26 cellular contexts compared by ENCODE assay signal in genomic region chr6:4611441-4612129, GRCh38.
A peak's percentile ranks its signal among the peaks of the same experiment; 100 is the strongest.
DNase-seq lines count a peak whose midpoint lies in the region; ATAC-seq and TF ChIP-seq lines count a peak whose summit lies in the region.
"Had no signal": no experiment of that assay in that cellular context is flagged by ENCODE, and none has a peak within 500 bp of the region (broad histone marks: within the 10 kb centered on the region; RNA-seq: fewer than 3 reads in every experiment).

No MANE protein-coding gene starts in this region.

- H3K27me3 ChIP-seq in BLaER1 (no peaks in the 10 kb centered on the region), smooth muscle cell (ENCODE audit: low read depth) (no peaks in the 10 kb centered on the region), heart right ventricle (no peaks in the 10 kb centered on the region)
- H3K27me3 ChIP-seq: Peyer's patch, tibial nerve had no signal

- no peaks in the 10 kb centered on the region for H3K79me2 ChIP-seq in smooth muscle cell (ENCODE audit: low read depth)

- H3K27ac ChIP-seq in BLaER1 (no peak overlapping the region), smooth muscle cell (ENCODE audit: low read depth) (peak overlapping the region; percentile 80), heart right ventricle (no peak overlapping the region)
- H3K27ac ChIP-seq: epithelial cell of prostate had no signal

- TF ChIP-seq CTCF in smooth muscle cell (IDR thresholded peaks at IDR 0.05; ENCODE audit: borderline replicate concordance, insufficient read depth, poor library complexity, severe bottlenecking) (no peak), heart right ventricle (IDR thresholded peaks at IDR 0.05) (no peak), glutamatergic neuron (IDR thresholded peaks at IDR 0.05; ENCODE audit: partially characterized antibody, unreplicated experiment) (no peak)

- H3K4me2 ChIP-seq in BLaER1 (peak overlapping the region; percentile 78), smooth muscle cell (peak overlapping the region; percentile 68)

- H3K27me3 Mint-ChIP-seq in glutamatergic neuron (ENCODE audit: unreplicated experiment): peaks cover 6% of the 10 kb centered on the region

- no peaks in the 10 kb centered on the region for H4K20me1 ChIP-seq in BLaER1
- no peaks in the 10 kb centered on the region for H4K20me1 ChIP-seq in smooth muscle cell (ENCODE audit: low read depth)

- H3K4me3 ChIP-seq in BLaER1 (no peak overlapping the region), smooth muscle cell (no peak overlapping the region), heart right ventricle (no peak overlapping the region)
- H3K4me3 ChIP-seq: Peyer's patch, tibial nerve had no signal

- no peak overlapping the region for H3K4me3 Mint-ChIP-seq in glutamatergic neuron (ENCODE audit: unreplicated experiment)
- H3K4me3 Mint-ChIP-seq: activated T-cell treated with anti-CD3 and anti-CD28 coated beads, Interleukin-2, amount 50 U/mL, for 72 hours; central memory CD8-positive, alpha-beta T cell; stimulated activated memory B cell treated with anti-CD40 and anti-IgM and Interleukin-4, amounts not matched to agents 10 μg/mL and 1 μg/mL and 100 μg/mL, for 72 hours; T-helper 17 cell had no signal

- H3K27ac Mint-ChIP-seq in glutamatergic neuron (ENCODE audit: unreplicated experiment): no peak overlapping the region
- H3K27ac Mint-ChIP-seq: activated T-cell treated with anti-CD3 and anti-CD28 coated beads, Interleukin-2, amount 50 U/mL, for 72 hours; stimulated activated memory B cell treated with anti-CD40 and anti-IgM and Interleukin-4, amounts not matched to agents 10 μg/mL and 1 μg/mL and 100 μg/mL, for 72 hours; T-helper 17 cell had no signal

- 14% methylated on average over 9 of the region's 9 CpGs for WGBS in smooth muscle cell (ENCODE audit: low lambda C conversion rate)
- 69 to 72% methylated on average over 9 of the region's 9 CpGs for WGBS in heart right ventricle, 2 donors

- H3K9me3 Mint-ChIP-seq in glutamatergic neuron (ENCODE audit: unreplicated experiment): peaks cover 7% of the 10 kb centered on the region
- H3K9me3 Mint-ChIP-seq: activated T-cell treated with anti-CD3 and anti-CD28 coated beads, Interleukin-2, amount 50 U/mL, for 72 hours; central memory CD8-positive, alpha-beta T cell had no signal

- peaks cover 64% of the 10 kb centered on the region for H3K4me1 ChIP-seq in BLaER1
- H3K4me1 ChIP-seq in smooth muscle cell (ENCODE audit: low read depth): peaks cover 4% of the 10 kb centered on the region
- peaks cover 0 to 56% (median 31%) of the 10 kb centered on the region in 9 donors for H3K4me1 ChIP-seq in heart right ventricle
- H3K4me1 ChIP-seq: Peyer's patch had no signal

- 0 out of 2 replicates have a peak, but pooled peaks cover 17% of the 10 kb centered on the region for H3K9me3 ChIP-seq in BLaER1
- no peaks in the 10 kb centered on the region for H3K9me3 ChIP-seq in smooth muscle cell (replicated peaks; ENCODE audit: low read depth)
- no peaks in the 10 kb centered on the region for H3K9me3 ChIP-seq in heart right ventricle
- H3K9me3 ChIP-seq: Peyer's patch, tibial nerve had no signal

- H2AFZ ChIP-seq in smooth muscle cell (ENCODE audit: low read depth): peak overlapping the region; percentile 8

- H3K9ac ChIP-seq in BLaER1 (no peak overlapping the region), smooth muscle cell (ENCODE audit: low read depth) (peak overlapping the region; percentile 3)

- peaks cover 6% of the 10 kb centered on the region for H3F3A ChIP-seq in smooth muscle cell (ENCODE audit: low read depth)

- ATAC-seq in heart right ventricle (no peak), GM21367 (IDR thresholded peaks at IDR 0.05; ENCODE audit: unreplicated experiment) (no peak)
- ATAC-seq: activated T-cell treated with anti-CD3 and anti-CD28 coated beads, Interleukin-2, amount 50 U/mL, for 72 hours; stimulated activated memory B cell treated with anti-CD40 and anti-IgM and Interleukin-4, amounts not matched to agents 10 μg/mL and 1 μg/mL and 100 μg/mL, for 72 hours; T-helper 17 cell had no signal

- peak; percentile 95 for DNase-seq in amniotic epithelial cell (ENCODE audit: low read depth)
- peak; percentile 19 for DNase-seq in left kidney (ENCODE audit: low read depth, low spot score)
- no peak for DNase-seq in smooth muscle cell (lab: John Stamatoyannopoulos, UW; ENCODE audit: unreplicated experiment)
- DNase-seq in posterior vena cava (ENCODE audit: low spot score): no peak
- no peak for DNase-seq in heart right ventricle
- DNase-seq in glutamatergic neuron: no peak
- DNase-seq: ACHN; activated CD4-positive, alpha-beta T cell treated with anti-CD3 and anti-CD28 coated beads for 4 hours; activated naive CD4-positive, alpha-beta T cell treated with anti-CD3 and anti-CD28 coated beads, Interleukin-2, amount 50 U/mL, for 16 hours; activated T-cell treated with anti-CD3 and anti-CD28 coated beads, Interleukin-2, amount 50 U/mL, for 72 hours; aorta; KG1; mesendoderm; NCI-H1436 treated with DMSO at 0.1 percent for 48 hours; NCI-H510A; NK-92 treated with Interleukin-12 subunit alpha and Interleukin-12 subunit beta, amount 100 ng/mL, for 24 hours; Peyer's patch; posterior cingulate gyrus; stimulated activated CD4-positive, alpha-beta T cell treated with anti-CD3 and anti-CD28 coated beads, Interleukin-1b, Interleukin-23, amount 100 ng/mL, for 48 hours; T-helper 17 cell had no signal

- peaks cover 38% of the 10 kb centered on the region for H3K4me1 Mint-ChIP-seq in glutamatergic neuron (ENCODE audit: low read depth, unreplicated experiment)
- H3K4me1 Mint-ChIP-seq: T-helper 17 cell had no signal

- H3K36me3 ChIP-seq in BLaER1: no peaks in the 10 kb centered on the region
- no peaks in the 10 kb centered on the region for H3K36me3 ChIP-seq in smooth muscle cell (ENCODE audit: low read depth)
- H3K36me3 ChIP-seq in heart right ventricle: no peaks in the 10 kb centered on the region
- H3K36me3 ChIP-seq: Peyer's patch, tibial nerve had no signal

- intact Hi-C loops in posterior vena cava (cut with DNase I): no loop called here
- intact Hi-C loops in heart right ventricle (cut with DNase I): loop anchor here in 2 of 10 donors (10.0 kb wide), 2 partner anchors 147 to 257 kb away; no protein-coding TSS in a partner anchor

- peaks cover 12% of the 10 kb centered on the region for H3K36me3 Mint-ChIP-seq in glutamatergic neuron (ENCODE audit: unreplicated experiment)
- H3K36me3 Mint-ChIP-seq: stimulated activated memory B cell treated with anti-CD40 and anti-IgM and Interleukin-4, amounts not matched to agents 10 μg/mL and 1 μg/mL and 100 μg/mL, for 72 hours had no signal

Comparison
In these comparisons a context has a peak if more than half of its experiments do, and no peak if none do; other contexts are left out.
1. DNase-seq: peak in amniotic epithelial cell (single experiment) and left kidney (single experiment); none in smooth muscle cell (single experiment), posterior vena cava (single experiment), heart right ventricle (0 of 2) and glutamatergic neuron (single experiment).